ENCODE assay signal across 8 cellular contexts in genomic region chr1:59697138-59697811, GRCh38.
A peak's percentile ranks its signal among the peaks of the same experiment; 100 is the strongest.
DNase-seq lines count a peak whose midpoint lies in the region; ATAC-seq, FAIRE-seq and TF ChIP-seq lines count a peak whose summit lies in the region.

No MANE protein-coding gene starts in this region.

- TF ChIP-seq CTCF in D721Med (IDR thresholded peaks at IDR 0.05; ENCODE audit: insufficient read depth, missing control alignments) = no peak

- no peak for FAIRE-seq in D721Med (lab: Jason Lieb, UNC)

- DNase-seq in activated CD4-positive, alpha-beta T cell treated with anti-CD3 and anti-CD28 coated beads for 48 hours = peak; percentile 32
- no peak for DNase-seq in activated CD4-positive, alpha-beta T cell treated with anti-CD3 and anti-CD28 coated beads, Interleukin-2, amount 50 U/mL, for 4 hours
- peak; percentile 38 for DNase-seq in LHCN-M2 (ENCODE audit: low read depth)
- peak; percentile 71 for DNase-seq in amniotic epithelial cell (ENCODE audit: low read depth)
- peak; percentile 35 for DNase-seq in stimulated activated naive CD8-positive, alpha-beta T cell treated with anti-CD3 and anti-CD28 coated beads, Interleukin-15, Interleukin-2, amounts not matched to agents 100 U/mL and 50 U/mL, for 24 hours
- no peak for DNase-seq in D721Med (ENCODE audit: insufficient read length, low spot score)
- DNase-seq in cerebellum (ENCODE audit: low spot score) = no peak
- DNase-seq in NCI-H187 (lab: John Stamatoyannopoulos, UW) = no peak

- ATAC-seq in stimulated activated naive CD8-positive, alpha-beta T cell treated with anti-CD3 and anti-CD28 coated beads, Interleukin-15, Interleukin-2, amounts not matched to agents 100 U/mL and 50 U/mL, for 24 hours = peak; percentile 15

Comparison
In these comparisons a context has a peak if more than half of its experiments do, and no peak if none do; other contexts are left out.
1. DNase-seq: peak in activated CD4-positive, alpha-beta T cell treated with anti-CD3 and anti-CD28 coated beads for 48 hours (single experiment), LHCN-M2 (single experiment), amniotic epithelial cell (single experiment) and stimulated activated naive CD8-positive, alpha-beta T cell treated with anti-CD3 and anti-CD28 coated beads, Interleukin-15, Interleukin-2, amounts not matched to agents 100 U/mL and 50 U/mL, for 24 hours (single experiment); none in activated CD4-positive, alpha-beta T cell treated with anti-CD3 and anti-CD28 coated beads, Interleukin-2, amount 50 U/mL, for 4 hours (0 of 2), D721Med (single experiment), cerebellum (single experiment) and NCI-H187 (0 of 2).